27 cellular contexts compared by ENCODE assay signal in genomic region chr14:71985538-71986234, GRCh38. TPM values are rescaled to one million over a fixed set of nuclear protein-coding genes. Genes with fewer than 3 reads are reported as not detected.
A peak's percentile ranks its signal among the peaks of the same experiment; 100 is the strongest.
DNase-seq lines count a peak whose midpoint lies in the region; ATAC-seq and TF ChIP-seq lines count a peak whose summit lies in the region.
"Had no signal": no experiment of that assay in that cellular context is flagged by ENCODE, and none has a peak within 500 bp of the region (broad histone marks: within the 10 kb centered on the region; RNA-seq: fewer than 3 reads in every experiment).

No MANE protein-coding gene starts in this region.

- H3K4me1 ChIP-seq in breast epithelium (no peaks in the 10 kb centered on the region), cardiac muscle cell (ENCODE audit: low read depth) (peaks cover 11% of the 10 kb centered on the region), mesenchymal stem cell (ENCODE audit: control insufficient read depth, insufficient read depth, low read depth, low read length) (no peaks in the 10 kb centered on the region), GM23338 (ENCODE audit: insufficient read depth) (no peaks in the 10 kb centered on the region)

- H3K9me3 Mint-ChIP-seq in MCF 10A (ENCODE audit: unreplicated experiment) (no peaks in the 10 kb centered on the region), GM23338 (peaks cover 3% of the 10 kb centered on the region; the same call in 1 of the 3 replicates)
- no peaks in the 10 kb centered on the region for H3K9me3 Mint-ChIP-seq in activated CD4-positive, alpha-beta memory T cell treated with anti-CD3 and anti-CD28 coated beads for 36 hours
- H3K9me3 Mint-ChIP-seq: activated naive CD4-positive, alpha-beta T cell treated with anti-CD3 and anti-CD28 coated beads, Interleukin-2, amount 10 ng/mL, durations not matched to agents 7 days and 5 days; CD8-positive, alpha-beta T cell had no signal

- no peak overlapping the region for H2BK15ac ChIP-seq in mesenchymal stem cell (ENCODE audit: low read depth, poor library complexity, severe bottlenecking)

- ATAC-seq in GM23338: no peak
- ATAC-seq: CD8-positive, alpha-beta T cell; left lobe of liver; stimulated activated naive B cell treated with anti-CD40 and anti-IgM and Interleukin-4, amounts not matched to agents 10 μg/mL and 1 μg/mL and 100 μg/mL, for 72 hours had no signal

- TF ChIP-seq POLR2A in breast epithelium (IDR thresholded peaks at IDR 0.05): no peak

- no peak overlapping the region for H4K8ac ChIP-seq in mesenchymal stem cell (ENCODE audit: low read length)

- no peak overlapping the region for H3K4me3 Mint-ChIP-seq in MCF 10A (ENCODE audit: unreplicated experiment)
- H3K4me3 Mint-ChIP-seq in GM23338: no peak overlapping the region
- no peak overlapping the region for H3K4me3 Mint-ChIP-seq in activated CD4-positive, alpha-beta memory T cell treated with anti-CD3 and anti-CD28 coated beads for 36 hours
- H3K4me3 Mint-ChIP-seq: activated naive CD4-positive, alpha-beta T cell treated with anti-CD3 and anti-CD28 coated beads, Interleukin-2, amount 10 ng/mL, durations not matched to agents 7 days and 5 days; CD8-positive, alpha-beta T cell; endodermal cell; stimulated activated naive B cell treated with anti-CD40 and anti-IgM and Interleukin-4, amounts not matched to agents 10 μg/mL and 1 μg/mL and 100 μg/mL, for 72 hours had no signal

- intact Hi-C loops in MCF 10A (cut with micrococcal nuclease) (no loop called here), breast epithelium (cut with DNase I; ENCODE audit: low total_unique reads) (no loop called here)
- intact Hi-C loops in activated CD4-positive, alpha-beta memory T cell treated with anti-CD3 and anti-CD28 coated beads for 36 hours (cut with micrococcal nuclease): no loop called here

- H3K4me2 ChIP-seq in mesenchymal stem cell (ENCODE audit: low read length, poor library complexity, severe bottlenecking) (no peak overlapping the region), GM23338 (no peak overlapping the region)
- H3K4me2 ChIP-seq: KMS-11 had no signal

- H3K36me3 ChIP-seq in breast epithelium (no peaks in the 10 kb centered on the region), cardiac muscle cell (no peaks in the 10 kb centered on the region), mesenchymal stem cell (ENCODE audit: control insufficient read depth in 1 of 2, insufficient read depth in 2 of 2, low read depth in 1 of 2, low read length in 2 of 2) (no peaks in the 10 kb centered on the region), GM23338 (ENCODE audit: insufficient read depth) (no peaks in the 10 kb centered on the region)

- POLR2A ChIA-PET in MCF 10A (lab: Yijun Ruan, JAX): interaction anchor here (0.6 to 0.9 kb wide), 2 partner anchors 108 to 265 kb away, joined by 3 read pairs; no protein-coding TSS in a partner anchor
- POLR2A ChIA-PET in activated CD4-positive, alpha-beta memory T cell treated with anti-CD3 and anti-CD28 coated beads for 36 hours (lab: Charles Lee): no interaction called here

- H3K23ac ChIP-seq in mesenchymal stem cell (ENCODE audit: low read length in 2 of 2): no peak overlapping the region

- H2AFZ ChIP-seq in mesenchymal stem cell (ENCODE audit: low read depth, low read length) (no peak overlapping the region), GM23338 (no peak overlapping the region)

- no peaks in the 10 kb centered on the region for H3K79me2 ChIP-seq in GM23338 (replicated peaks; ENCODE audit: insufficient read depth)

- no peaks in the 10 kb centered on the region for H3K9me3 ChIP-seq in breast epithelium
- H3K9me3 ChIP-seq in cardiac muscle cell (ENCODE audit: low read depth): no peaks in the 10 kb centered on the region
- peaks cover 4% of the 10 kb centered on the region for H3K9me3 ChIP-seq in mesenchymal stem cell (ENCODE audit: control insufficient read depth, low read length)
- H3K9me3 ChIP-seq: testis had no signal

- H3K79me1 ChIP-seq in mesenchymal stem cell (replicated peaks; ENCODE audit: low read length, poor library complexity, severe bottlenecking): no peaks in the 10 kb centered on the region

- no peak overlapping the region for H4K91ac ChIP-seq in mesenchymal stem cell (ENCODE audit: low read length)

- peaks cover 7% of the 10 kb centered on the region for H3K9me2 ChIP-seq in GM23338 (ENCODE audit: insufficient read depth)

- H2BK120ac ChIP-seq in mesenchymal stem cell (ENCODE audit: low read depth, low read length): no peak overlapping the region

- DNase-seq in MCF 10A (ENCODE audit: unreplicated experiment) (peak; percentile 32), breast epithelium (ENCODE audit: low spot score in 2 of 2) (no peak), cardiac muscle cell (ENCODE audit: low read depth in 1 of 2, low spot score in 1 of 2) (peak in 1 of 2 donors; percentile 56), mesenchymal stem cell (no peak), iPS-NIHi11 (ENCODE audit: low spot score) (no peak), GM23338 (ENCODE audit: low spot score) (no peak), globus pallidus (ENCODE audit: low spot score) (no peak)
- no peak for DNase-seq in activated CD4-positive, alpha-beta memory T cell treated with anti-CD3 and anti-CD28 coated beads for 36 hours
- DNase-seq: activated CD4-positive, alpha-beta T cell treated with anti-CD3 and anti-CD28 coated beads for 1 hour; activated naive CD4-positive, alpha-beta T cell treated with anti-CD3 and anti-CD28 coated beads, Interleukin-2, amount 10 ng/mL, durations not matched to agents 7 days and 5 days; activated T-cell treated with anti-CD3 and anti-CD28 coated beads, Interleukin-2, amount 50 U/mL, for 48 hours; aorta; CD8-positive, alpha-beta T cell; endodermal cell; GF-D8; HCEC 1CT; NCI-H1092; NCI-H2081; NCI-H446; SHP77 treated with DMSO at 0.1 percent for 48 hours; stimulated activated CD4-positive, alpha-beta T cell treated with anti-CD3 and anti-CD28 coated beads, Interleukin-2, amount 100 ng/mL, for 48 hours; stimulated activated naive B cell treated with anti-CD40 and anti-IgM and Interleukin-4, amounts not matched to agents 10 μg/mL and 1 μg/mL and 100 μg/mL, for 72 hours; testis had no signal

- H3K36me3 Mint-ChIP-seq in MCF 10A (ENCODE audit: insufficient read depth, unreplicated experiment) (peaks cover 4% of the 10 kb centered on the region), GM23338 (ENCODE audit: low read depth) (peaks cover 4% of the 10 kb centered on the region; the same call in 1 of the 3 replicates)
- no peaks in the 10 kb centered on the region for H3K36me3 Mint-ChIP-seq in activated CD4-positive, alpha-beta memory T cell treated with anti-CD3 and anti-CD28 coated beads for 36 hours
- H3K36me3 Mint-ChIP-seq: activated naive CD4-positive, alpha-beta T cell treated with anti-CD3 and anti-CD28 coated beads, Interleukin-2, amount 10 ng/mL, durations not matched to agents 7 days and 5 days; CD8-positive, alpha-beta T cell; stimulated activated naive B cell treated with anti-CD40 and anti-IgM and Interleukin-4, amounts not matched to agents 10 μg/mL and 1 μg/mL and 100 μg/mL, for 72 hours had no signal

- no peak overlapping the region for H2AK5ac ChIP-seq in mesenchymal stem cell (ENCODE audit: low read length, severe bottlenecking)

- peak overlapping the region; percentile 57 for H2BK5ac ChIP-seq in mesenchymal stem cell (ENCODE audit: low read depth, low read length, poor library complexity, severe bottlenecking)

- H3K4me3 ChIP-seq in breast epithelium (no peak overlapping the region), cardiac muscle cell (no peak overlapping the region), mesenchymal stem cell (ENCODE audit: insufficient read depth in 1 of 2, low read depth in 1 of 2, low read length in 2 of 2) (no peak overlapping the region), GM23338 (no peak overlapping the region)
- H3K4me3 ChIP-seq: testis had no signal

- no peak overlapping the region for H3K27ac Mint-ChIP-seq in MCF 10A (ENCODE audit: low read depth, unreplicated experiment)
- no peak overlapping the region for H3K27ac Mint-ChIP-seq in GM23338
- no peak overlapping the region for H3K27ac Mint-ChIP-seq in activated CD4-positive, alpha-beta memory T cell treated with anti-CD3 and anti-CD28 coated beads for 36 hours
- H3K27ac Mint-ChIP-seq: activated naive CD4-positive, alpha-beta T cell treated with anti-CD3 and anti-CD28 coated beads, Interleukin-2, amount 10 ng/mL, durations not matched to agents 7 days and 5 days; CD8-positive, alpha-beta T cell; endodermal cell; stimulated activated naive B cell treated with anti-CD40 and anti-IgM and Interleukin-4, amounts not matched to agents 10 μg/mL and 1 μg/mL and 100 μg/mL, for 72 hours had no signal

- no peak overlapping the region for H3K9ac ChIP-seq in mesenchymal stem cell (ENCODE audit: low read length)
- H3K9ac ChIP-seq: KMS-11 had no signal

- no peak overlapping the region for H2BK12ac ChIP-seq in mesenchymal stem cell (ENCODE audit: low read length in 2 of 2)

- H3K27me3 Mint-ChIP-seq in MCF 10A (ENCODE audit: insufficient read depth, unreplicated experiment) (no peaks in the 10 kb centered on the region), GM23338 (ENCODE audit: insufficient read depth, low read depth, poor library complexity) (no peaks in the 10 kb centered on the region)
- H3K27me3 Mint-ChIP-seq in activated CD4-positive, alpha-beta memory T cell treated with anti-CD3 and anti-CD28 coated beads for 36 hours: peaks cover 12% of the 10 kb centered on the region
- H3K27me3 Mint-ChIP-seq: activated naive CD4-positive, alpha-beta T cell treated with anti-CD3 and anti-CD28 coated beads, Interleukin-2, amount 10 ng/mL, durations not matched to agents 7 days and 5 days had no signal

- no peaks in the 10 kb centered on the region for H3F3A ChIP-seq in GM23338 (replicated peaks; ENCODE audit: low read depth)

- H3K27ac ChIP-seq in breast epithelium: no peak overlapping the region
- peak overlapping the region; percentile 88 for H3K27ac ChIP-seq in cardiac muscle cell
- H3K27ac ChIP-seq in mesenchymal stem cell (ENCODE audit: low read length, poor library complexity, severe bottlenecking): no peak overlapping the region
- H3K27ac ChIP-seq in GM23338 (ENCODE audit: low read depth): no peak overlapping the region
- H3K27ac ChIP-seq: 22Rv1, KMS-11, testis had no signal

- BruUV-seq in MCF 10A (replicated peaks; lab: Mats Ljungman, UMichigan): no TSS peak

- no peak overlapping the region for H3K18ac ChIP-seq in mesenchymal stem cell (ENCODE audit: low read depth in 1 of 2, low read length in 2 of 2)

- H3K27me3 ChIP-seq in breast epithelium: no peaks in the 10 kb centered on the region
- no peaks in the 10 kb centered on the region for H3K27me3 ChIP-seq in cardiac muscle cell
- H3K27me3 ChIP-seq in mesenchymal stem cell (ENCODE audit: control insufficient read depth in 1 of 2, insufficient read depth in 1 of 2, low read length in 2 of 2): no peaks in the 10 kb centered on the region
- no peaks in the 10 kb centered on the region for H3K27me3 ChIP-seq in GM23338 (ENCODE audit: insufficient read depth)
- H3K27me3 ChIP-seq: testis had no signal

- TF ChIP-seq CTCF in MCF 10A (IDR thresholded peaks at IDR 0.05; ENCODE audit: unreplicated experiment): no peak
- TF ChIP-seq CTCF in breast epithelium (IDR thresholded peaks at IDR 0.05): no peak
- no peak for TF ChIP-seq CTCF in cardiac muscle cell (IDR thresholded peaks at IDR 0.05; ENCODE audit: low read depth, low read length)
- no peak for TF ChIP-seq CTCF in GM23338 (conservative IDR thresholded peaks at IDR 0.05; ENCODE audit: low read depth in 2 of 2)

- H3K4ac ChIP-seq in mesenchymal stem cell (ENCODE audit: low read depth in 1 of 2, low read length in 2 of 2): no peak overlapping the region

- H4K20me1 ChIP-seq in GM23338 (replicated peaks; ENCODE audit: insufficient read depth): no peaks in the 10 kb centered on the region

- CTCF ChIA-PET in MCF 10A (lab: Yijun Ruan, JAX): interaction anchor here (0.9 kb wide), 1 partner anchor 22 kb away, joined by 3 read pairs; no protein-coding TSS in a partner anchor
- CTCF ChIA-PET in activated CD4-positive, alpha-beta memory T cell treated with anti-CD3 and anti-CD28 coated beads for 36 hours (lab: Charles Lee): no interaction called here

- H3K4me1 Mint-ChIP-seq in MCF 10A (ENCODE audit: insufficient read depth, unreplicated experiment) (peaks cover 4% of the 10 kb centered on the region), GM23338 (peaks cover 14% of the 10 kb centered on the region)
- H3K4me1 Mint-ChIP-seq in activated CD4-positive, alpha-beta memory T cell treated with anti-CD3 and anti-CD28 coated beads for 36 hours (ENCODE audit: low read depth): no peaks in the 10 kb centered on the region
- H3K4me1 Mint-ChIP-seq: activated naive CD4-positive, alpha-beta T cell treated with anti-CD3 and anti-CD28 coated beads, Interleukin-2, amount 10 ng/mL, durations not matched to agents 7 days and 5 days; stimulated activated naive B cell treated with anti-CD40 and anti-IgM and Interleukin-4, amounts not matched to agents 10 μg/mL and 1 μg/mL and 100 μg/mL, for 72 hours had no signal

- no peak overlapping the region for H3K14ac ChIP-seq in mesenchymal stem cell (ENCODE audit: low read length in 2 of 2)

- WGBS in mesenchymal stem cell: 71% methylated on average over 2 of the region's 3 CpGs

RNA-seq across cellular contexts. Expression of gene RGS6, which starts 53.5 kb away (rescaled TPM):
- total RNA-seq in MCF 10A (2022): not detected in 2 replicates
- 1 to 10 TPM; 3.4 to 9.2 (median 4.5) TPM for total RNA-seq in breast epithelium
- 0.63 and 0.86 TPM in 2 replicates for total RNA-seq in cardiac muscle cell
- 0.50 and 0.95 TPM in 2 replicates for polyA plus RNA-seq in cardiac muscle cell
- 0.08 TPM for polyA plus RNA-seq in mesenchymal stem cell (2013, experiment 1 of 2)
- 0.03 TPM for polyA plus RNA-seq in mesenchymal stem cell (2013, experiment 2 of 2)
- 0.83 and 2.4 TPM in 2 replicates for total RNA-seq in GM23338 (2014; rRNA removed; shearing (Covaris generic))
- 0.61 and 0.66 TPM in 2 replicates for polyA plus RNA-seq in GM23338 (2016; fragmentation: Nextera tagmentation; extraction: Ambion mirVana)
- total RNA-seq in activated CD4-positive, alpha-beta memory T cell treated with anti-CD3 and anti-CD28 coated beads for 36 hours: under 1 TPM; 0.15 to 0.19 TPM
- total RNA-seq: CD8-positive, alpha-beta T cell; glomerular endothelial cell; left lobe of liver had no signal
